ENCODE assay signal across 1 cellular context in genomic region chr2:241926541-241927311, GRCh38.
TF ChIP-seq lines count a peak whose summit lies in the region.

No MANE protein-coding gene starts in this region.

TF ChIP-seq in HepG2, 621 proteins besides CTCF, POLR2A, EP300 and RAD21 (continued from another document and continues in another):
- TF ChIP-seq KDM2A (CRISPR knock-in tag; IDR thresholded peaks at IDR 0.05; ENCODE audit: borderline replicate concordance, low read depth) (peak; percentile 60; the same call in 1 of the 2 replicates), ZMYM3 (CRISPR knock-in tag; IDR thresholded peaks at IDR 0.05) (no peak), BHLHE40 (IDR thresholded peaks at IDR 0.05; ENCODE audit: low read length) (peak; percentile 60), ZFP41 (CRISPR knock-in tag; IDR thresholded peaks at IDR 0.05; ENCODE audit: borderline replicate concordance) (no peak), ZNF274 (CRISPR knock-in tag; IDR thresholded peaks at IDR 0.05) (peak; percentile 57; the same call in 1 of the 2 replicates), ZNF619 (CRISPR knock-in tag; IDR thresholded peaks at IDR 0.05) (no peak), RFXAP (CRISPR knock-in tag; IDR thresholded peaks at IDR 0.05; ENCODE audit: borderline replicate concordance) (no peak), ZKSCAN1 (IDR thresholded peaks at IDR 0.05; ENCODE audit: low read length) (no peak), ATAD3A (CRISPR knock-in tag; IDR thresholded peaks at IDR 0.05) (no peak), GZF1 (CRISPR knock-in tag; IDR thresholded peaks at IDR 0.05) (0 out of 2 replicates have a peak, but pooled peaks have one; percentile 56), ZNF564 (CRISPR knock-in tag; IDR thresholded peaks at IDR 0.05) (0 out of 2 replicates have a peak, but pooled peaks have one; percentile 18), HBP1 (CRISPR knock-in tag; IDR thresholded peaks at IDR 0.05; ENCODE audit: low read depth) (no peak), CEBPZ (IDR thresholded peaks at IDR 0.05; ENCODE audit: low read length) (no peak), AHR (CRISPR knock-in tag; IDR thresholded peaks at IDR 0.05) (no peak), POGK (CRISPR knock-in tag; conservative IDR thresholded peaks at IDR 0.05) (0 out of 2 replicates have a peak, but pooled peaks have one; percentile 41), ZXDC (CRISPR knock-in tag; IDR thresholded peaks at IDR 0.05) (no peak), HNF1A (IDR thresholded peaks at IDR 0.05; ENCODE audit: low read depth) (no peak), HNF1A (CRISPR knock-in tag; IDR thresholded peaks at IDR 0.05; ENCODE audit: borderline replicate concordance) (no peak), HOXA3 (CRISPR knock-in tag; IDR thresholded peaks at IDR 0.05) (no peak), PRDM10 (CRISPR knock-in tag; IDR thresholded peaks at IDR 0.05; ENCODE audit: low read depth) (no peak), TFDP2 (CRISPR knock-in tag; IDR thresholded peaks at IDR 0.05) (peak; percentile 37; the same call in 1 of the 2 replicates), RBAK (CRISPR knock-in tag; IDR thresholded peaks at IDR 0.05) (no peak), ATF1 (CRISPR knock-in tag; IDR thresholded peaks at IDR 0.05) (no peak), NR2F6 (IDR thresholded peaks at IDR 0.05) (0 out of 2 replicates have a peak, but pooled peaks have one; percentile 15), NR2F6 (CRISPR knock-in tag; IDR thresholded peaks at IDR 0.05) (peak; percentile 40; the same call in 1 of the 2 replicates), ZNF782 (CRISPR knock-in tag; IDR thresholded peaks at IDR 0.05; ENCODE audit: borderline replicate concordance) (no peak), TFAP4 (IDR thresholded peaks at IDR 0.05; ENCODE audit: borderline replicate concordance, low read depth) (peak; percentile 21; the same call in 1 of the 2 replicates), ZNF878 (CRISPR knock-in tag; IDR thresholded peaks at IDR 0.05) (0 out of 2 replicates have a peak, but pooled peaks have one; percentile 62), MTA1 (CRISPR knock-in tag; IDR thresholded peaks at IDR 0.05; ENCODE audit: borderline replicate concordance) (peak; percentile 62; the same call in 1 of the 2 replicates), ZNF747 (CRISPR knock-in tag; IDR thresholded peaks at IDR 0.05; ENCODE audit: borderline replicate concordance) (no peak), MTF2 (CRISPR knock-in tag; IDR thresholded peaks at IDR 0.05; ENCODE audit: borderline replicate concordance) (0 out of 2 replicates have a peak, but pooled peaks have one; percentile 65), EED (CRISPR knock-in tag; IDR thresholded peaks at IDR 0.05) (no peak), ZNF24 (IDR thresholded peaks at IDR 0.05) (no peak), RBFOX2 (IDR thresholded peaks at IDR 0.05; ENCODE audit: low read depth, low read length) (no peak), FOXA3 (CRISPR knock-in tag; IDR thresholded peaks at IDR 0.05) (peak; percentile 7; the same call in 1 of the 2 replicates), MAX (IDR thresholded peaks at IDR 0.05) (peak; percentile 74; the same call in 1 of the 2 replicates), ZNF44 (CRISPR knock-in tag; IDR thresholded peaks at IDR 0.05) (peak; percentile 77; the same call in 1 of the 2 replicates)
